9 cellular contexts compared by ENCODE assay signal in genomic region chr22:49093192-49093880, GRCh38.
"Had no signal": no experiment of that assay in that cellular context is flagged by ENCODE, and none has a peak within 500 bp of the region (broad histone marks: within the 10 kb centered on the region; RNA-seq: fewer than 3 reads in every experiment).

No MANE protein-coding gene starts in this region.

- H3K9me3 Mint-ChIP-seq: nephron progenitor cell; stimulated activated naive CD8-positive, alpha-beta T cell treated with anti-CD3 and anti-CD28 coated beads, Interleukin-15, Interleukin-2, amounts not matched to agents 100 ng/mL and 50 ng/mL, for 24 hours; T-helper 1 cell treated with Interleukin-12 subunit alpha and Interleukin-12 subunit beta and Interleukin-4 antibody, amounts not matched to agents 30 μg/mL and 1 μg/mL, for 36 hours had no signal

- DNase-seq: activated CD4-positive, alpha-beta T cell treated with anti-CD3 and anti-CD28 coated beads, Interleukin-2, amount 50 U/mL, for 1 hour; activated CD8-positive, alpha-beta memory T cell treated with anti-CD3 and anti-CD28 coated beads for 24 hours; activated gamma-delta T cell treated with Interleukin-2 at 50 U/mL for 16 hours; effector CD8-positive, alpha-beta T cell; foreskin keratinocyte; nephron progenitor cell had no signal

- H3K4me3 Mint-ChIP-seq: nephron progenitor cell; stimulated activated naive CD8-positive, alpha-beta T cell treated with anti-CD3 and anti-CD28 coated beads, Interleukin-15, Interleukin-2, amounts not matched to agents 100 ng/mL and 50 ng/mL, for 24 hours; T-helper 1 cell treated with Interleukin-12 subunit alpha and Interleukin-12 subunit beta and Interleukin-4 antibody, amounts not matched to agents 30 μg/mL and 1 μg/mL, for 36 hours had no signal

- ATAC-seq: foreskin keratinocyte, sciatic nerve had no signal

- H3K27ac Mint-ChIP-seq: nephron progenitor cell; stimulated activated naive CD8-positive, alpha-beta T cell treated with anti-CD3 and anti-CD28 coated beads, Interleukin-15, Interleukin-2, amounts not matched to agents 100 ng/mL and 50 ng/mL, for 24 hours; T-helper 1 cell treated with Interleukin-12 subunit alpha and Interleukin-12 subunit beta and Interleukin-4 antibody, amounts not matched to agents 30 μg/mL and 1 μg/mL, for 36 hours had no signal

- H3K27me3 Mint-ChIP-seq: stimulated activated naive CD8-positive, alpha-beta T cell treated with anti-CD3 and anti-CD28 coated beads, Interleukin-15, Interleukin-2, amounts not matched to agents 100 ng/mL and 50 ng/mL, for 24 hours had no signal
